1 cellular context compared by ENCODE assay signal in the genomic region with DNA sequence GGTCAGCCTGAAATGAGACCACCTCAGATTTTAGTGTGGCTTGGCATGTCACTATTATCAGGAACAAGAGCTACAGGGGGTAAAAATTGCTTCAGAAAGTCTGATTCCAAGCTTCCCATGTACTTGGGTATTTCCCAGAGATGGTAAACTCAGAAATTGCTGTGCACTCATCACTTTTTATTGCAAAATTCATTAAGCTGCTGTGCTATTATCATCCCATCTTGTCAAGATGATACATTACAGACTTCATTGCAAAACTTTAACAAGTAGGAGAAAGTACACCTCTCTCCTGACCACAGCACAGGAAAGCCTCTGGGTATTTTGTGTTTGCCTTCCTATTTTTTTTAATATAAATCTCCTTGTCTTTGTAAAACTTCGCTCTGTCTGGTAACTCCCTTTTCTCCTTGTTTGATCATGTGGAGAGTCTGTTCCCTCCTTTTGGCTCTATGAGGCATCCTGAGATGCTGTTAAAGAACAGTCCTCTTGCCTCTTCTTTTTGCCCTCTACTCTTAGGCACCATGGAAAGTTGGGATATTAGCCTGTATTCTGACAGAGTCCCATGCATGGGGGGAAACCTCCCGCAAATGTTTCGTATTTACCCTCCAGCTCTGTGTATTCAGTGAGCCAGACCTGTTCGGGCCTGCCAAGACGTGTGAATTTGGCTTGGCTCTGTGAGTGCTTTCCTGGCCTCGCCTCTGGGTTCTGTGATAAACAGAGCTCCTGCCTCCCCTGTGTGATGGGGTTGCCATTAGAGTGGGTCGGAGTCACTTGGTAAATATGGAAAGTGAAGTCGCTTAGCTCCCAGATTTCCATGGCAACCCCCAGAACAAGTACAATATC.
TF ChIP-seq lines count a peak whose summit lies in the region.

No MANE protein-coding gene starts in this region.

TF ChIP-seq in IMR-90, 13 proteins besides CTCF, POLR2A, EP300 and RAD21:
- TF ChIP-seq CHD1 (IDR thresholded peaks at IDR 0.05; ENCODE audit: low read depth, low read length) (no peak), CEBPB (IDR thresholded peaks at IDR 0.05; ENCODE audit: low read depth, low read length) (0 out of 2 replicates have a peak, but pooled peaks have one; percentile 19)
TF ChIP-seq in IMR-90: peak in this region for 1.
